In the genomic region with DNA sequence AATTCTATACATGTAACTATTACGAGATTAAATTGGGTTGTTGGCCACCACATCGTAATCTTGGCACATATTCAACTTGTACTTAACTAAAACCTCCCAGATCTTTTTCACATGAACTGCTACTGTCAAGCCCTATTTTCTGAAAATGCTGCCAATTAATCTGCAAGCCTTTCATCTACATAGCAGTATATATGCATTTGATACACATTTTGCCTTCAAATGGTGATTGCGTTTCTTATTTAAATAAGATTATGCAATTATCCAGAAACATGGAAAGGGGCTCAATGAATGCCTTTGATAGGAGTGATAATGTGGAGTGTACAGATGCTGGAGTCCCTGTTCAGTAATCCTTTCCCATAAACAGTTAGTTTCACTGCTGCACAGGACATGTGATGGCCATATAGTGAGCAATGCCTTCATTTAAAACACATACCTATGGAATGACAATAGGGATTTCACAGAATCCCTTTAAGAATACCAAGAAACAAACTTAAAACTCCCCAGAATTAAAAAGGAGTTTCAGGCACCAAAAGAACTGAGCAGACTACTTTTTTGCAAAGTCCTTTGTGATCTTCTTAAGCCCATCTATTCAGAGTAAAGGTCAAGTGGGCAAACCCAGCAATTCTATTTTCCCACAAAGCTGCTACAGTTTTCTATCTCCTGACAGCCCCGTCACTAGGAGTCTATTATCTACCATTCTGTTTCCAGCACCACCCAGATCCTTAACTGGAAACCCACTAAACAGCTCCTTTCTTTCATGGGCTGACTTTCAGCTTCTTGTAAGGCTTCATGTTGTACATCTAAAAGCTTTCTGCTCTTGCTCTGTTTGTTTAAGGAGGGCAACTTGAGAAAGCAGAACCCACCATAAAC, we compare ENCODE assay signal across 1 cellular context.
TF ChIP-seq lines count a peak whose summit lies in the region.

No MANE protein-coding gene starts in this region.

TF ChIP-seq in GM23338, 12 proteins besides CTCF, POLR2A, EP300 and RAD21:
- TF ChIP-seq STAT1 (IDR thresholded peaks at IDR 0.05; ENCODE audit: unreplicated experiment), result no peak
- no peak for TF ChIP-seq ZNF114 (CRISPR knock-in tag; IDR thresholded peaks at IDR 0.05)
- TF ChIP-seq NANOG (IDR thresholded peaks at IDR 0.05; ENCODE audit: borderline replicate concordance), result no peak
- no peak for TF ChIP-seq EZH2phosphoT487 (IDR thresholded peaks at IDR 0.05; ENCODE audit: unreplicated experiment)
- no peak for TF ChIP-seq EZH2 (IDR thresholded peaks at IDR 0.05; ENCODE audit: low read depth, unreplicated experiment)
- TF ChIP-seq, protein P1, sequence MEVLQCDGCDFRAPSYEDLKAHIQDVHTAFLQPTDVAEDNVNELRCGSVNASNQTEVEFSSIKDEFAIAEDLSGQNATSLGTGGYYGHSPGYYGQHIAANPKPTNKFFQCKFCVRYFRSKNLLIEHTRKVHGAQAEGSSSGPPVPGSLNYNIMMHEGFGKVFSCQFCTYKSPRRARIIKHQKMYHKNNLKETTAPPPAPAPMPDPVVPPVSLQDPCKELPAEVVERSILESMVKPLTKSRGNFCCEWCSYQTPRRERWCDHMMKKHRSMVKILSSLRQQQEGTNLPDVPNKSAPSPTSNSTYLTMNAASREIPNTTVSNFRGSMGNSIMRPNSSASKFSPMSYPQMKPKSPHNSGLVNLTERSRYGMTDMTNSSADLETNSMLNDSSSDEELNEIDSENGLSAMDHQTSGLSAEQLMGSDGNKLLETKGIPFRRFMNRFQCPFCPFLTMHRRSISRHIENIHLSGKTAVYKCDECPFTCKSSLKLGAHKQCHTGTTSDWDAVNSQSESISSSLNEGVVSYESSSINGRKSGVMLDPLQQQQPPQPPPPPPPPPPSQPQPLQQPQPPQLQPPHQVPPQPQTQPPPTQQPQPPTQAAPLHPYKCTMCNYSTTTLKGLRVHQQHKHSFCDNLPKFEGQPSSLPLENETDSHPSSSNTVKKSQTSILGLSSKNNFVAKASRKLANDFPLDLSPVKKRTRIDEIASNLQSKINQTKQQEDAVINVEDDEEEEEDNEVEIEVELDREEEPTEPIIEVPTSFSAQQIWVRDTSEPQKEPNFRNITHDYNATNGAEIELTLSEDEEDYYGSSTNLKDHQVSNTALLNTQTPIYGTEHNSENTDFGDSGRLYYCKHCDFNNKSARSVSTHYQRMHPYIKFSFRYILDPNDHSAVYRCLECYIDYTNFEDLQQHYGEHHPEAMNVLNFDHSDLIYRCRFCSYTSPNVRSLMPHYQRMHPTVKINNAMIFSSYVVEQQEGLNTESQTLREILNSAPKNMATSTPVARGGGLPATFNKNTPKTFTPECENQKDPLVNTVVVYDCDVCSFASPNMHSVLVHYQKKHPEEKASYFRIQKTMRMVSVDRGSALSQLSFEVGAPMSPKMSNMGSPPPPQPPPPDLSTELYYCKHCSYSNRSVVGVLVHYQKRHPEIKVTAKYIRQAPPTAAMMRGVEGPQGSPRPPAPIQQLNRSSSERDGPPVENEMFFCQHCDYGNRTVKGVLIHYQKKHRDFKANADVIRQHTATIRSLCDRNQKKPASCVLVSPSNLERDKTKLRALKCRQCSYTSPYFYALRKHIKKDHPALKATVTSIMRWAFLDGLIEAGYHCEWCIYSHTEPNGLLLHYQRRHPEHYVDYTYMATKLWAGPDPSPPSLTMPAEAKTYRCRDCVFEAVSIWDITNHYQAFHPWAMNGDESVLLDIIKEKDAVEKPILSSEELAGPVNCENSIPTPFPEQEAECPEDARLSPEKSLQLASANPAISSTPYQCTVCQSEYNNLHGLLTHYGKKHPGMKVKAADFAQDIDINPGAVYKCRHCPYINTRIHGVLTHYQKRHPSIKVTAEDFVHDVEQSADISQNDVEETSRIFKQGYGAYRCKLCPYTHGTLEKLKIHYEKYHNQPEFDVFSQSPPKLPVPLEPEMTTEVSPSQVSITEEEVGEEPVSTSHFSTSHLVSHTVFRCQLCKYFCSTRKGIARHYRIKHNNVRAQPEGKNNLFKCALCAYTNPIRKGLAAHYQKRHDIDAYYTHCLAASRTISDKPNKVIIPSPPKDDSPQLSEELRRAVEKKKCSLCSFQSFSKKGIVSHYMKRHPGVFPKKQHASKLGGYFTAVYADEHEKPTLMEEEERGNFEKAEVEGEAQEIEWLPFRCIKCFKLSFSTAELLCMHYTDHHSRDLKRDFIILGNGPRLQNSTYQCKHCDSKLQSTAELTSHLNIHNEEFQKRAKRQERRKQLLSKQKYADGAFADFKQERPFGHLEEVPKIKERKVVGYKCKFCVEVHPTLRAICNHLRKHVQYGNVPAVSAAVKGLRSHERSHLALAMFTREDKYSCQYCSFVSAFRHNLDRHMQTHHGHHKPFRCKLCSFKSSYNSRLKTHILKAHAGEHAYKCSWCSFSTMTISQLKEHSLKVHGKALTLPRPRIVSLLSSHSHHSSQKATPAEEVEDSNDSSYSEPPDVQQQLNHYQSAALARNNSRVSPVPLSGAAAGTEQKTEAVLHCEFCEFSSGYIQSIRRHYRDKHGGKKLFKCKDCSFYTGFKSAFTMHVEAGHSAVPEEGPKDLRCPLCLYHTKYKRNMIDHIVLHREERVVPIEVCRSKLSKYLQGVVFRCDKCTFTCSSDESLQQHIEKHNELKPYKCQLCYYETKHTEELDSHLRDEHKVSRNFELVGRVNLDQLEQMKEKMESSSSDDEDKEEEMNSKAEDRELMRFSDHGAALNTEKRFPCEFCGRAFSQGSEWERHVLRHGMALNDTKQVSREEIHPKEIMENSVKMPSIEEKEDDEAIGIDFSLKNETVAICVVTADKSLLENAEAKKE (CRISPR knock-in tag; IDR thresholded peaks at IDR 0.05), result no peak
- TF ChIP-seq, protein P2, sequence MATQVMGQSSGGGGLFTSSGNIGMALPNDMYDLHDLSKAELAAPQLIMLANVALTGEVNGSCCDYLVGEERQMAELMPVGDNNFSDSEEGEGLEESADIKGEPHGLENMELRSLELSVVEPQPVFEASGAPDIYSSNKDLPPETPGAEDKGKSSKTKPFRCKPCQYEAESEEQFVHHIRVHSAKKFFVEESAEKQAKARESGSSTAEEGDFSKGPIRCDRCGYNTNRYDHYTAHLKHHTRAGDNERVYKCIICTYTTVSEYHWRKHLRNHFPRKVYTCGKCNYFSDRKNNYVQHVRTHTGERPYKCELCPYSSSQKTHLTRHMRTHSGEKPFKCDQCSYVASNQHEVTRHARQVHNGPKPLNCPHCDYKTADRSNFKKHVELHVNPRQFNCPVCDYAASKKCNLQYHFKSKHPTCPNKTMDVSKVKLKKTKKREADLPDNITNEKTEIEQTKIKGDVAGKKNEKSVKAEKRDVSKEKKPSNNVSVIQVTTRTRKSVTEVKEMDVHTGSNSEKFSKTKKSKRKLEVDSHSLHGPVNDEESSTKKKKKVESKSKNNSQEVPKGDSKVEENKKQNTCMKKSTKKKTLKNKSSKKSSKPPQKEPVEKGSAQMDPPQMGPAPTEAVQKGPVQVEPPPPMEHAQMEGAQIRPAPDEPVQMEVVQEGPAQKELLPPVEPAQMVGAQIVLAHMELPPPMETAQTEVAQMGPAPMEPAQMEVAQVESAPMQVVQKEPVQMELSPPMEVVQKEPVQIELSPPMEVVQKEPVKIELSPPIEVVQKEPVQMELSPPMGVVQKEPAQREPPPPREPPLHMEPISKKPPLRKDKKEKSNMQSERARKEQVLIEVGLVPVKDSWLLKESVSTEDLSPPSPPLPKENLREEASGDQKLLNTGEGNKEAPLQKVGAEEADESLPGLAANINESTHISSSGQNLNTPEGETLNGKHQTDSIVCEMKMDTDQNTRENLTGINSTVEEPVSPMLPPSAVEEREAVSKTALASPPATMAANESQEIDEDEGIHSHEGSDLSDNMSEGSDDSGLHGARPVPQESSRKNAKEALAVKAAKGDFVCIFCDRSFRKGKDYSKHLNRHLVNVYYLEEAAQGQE (IDR thresholded peaks at IDR 0.05; ENCODE audit: unreplicated experiment), result no peak
- TF ChIP-seq, protein P3, sequence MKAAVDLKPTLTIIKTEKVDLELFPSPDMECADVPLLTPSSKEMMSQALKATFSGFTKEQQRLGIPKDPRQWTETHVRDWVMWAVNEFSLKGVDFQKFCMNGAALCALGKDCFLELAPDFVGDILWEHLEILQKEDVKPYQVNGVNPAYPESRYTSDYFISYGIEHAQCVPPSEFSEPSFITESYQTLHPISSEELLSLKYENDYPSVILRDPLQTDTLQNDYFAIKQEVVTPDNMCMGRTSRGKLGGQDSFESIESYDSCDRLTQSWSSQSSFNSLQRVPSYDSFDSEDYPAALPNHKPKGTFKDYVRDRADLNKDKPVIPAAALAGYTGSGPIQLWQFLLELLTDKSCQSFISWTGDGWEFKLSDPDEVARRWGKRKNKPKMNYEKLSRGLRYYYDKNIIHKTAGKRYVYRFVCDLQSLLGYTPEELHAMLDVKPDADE (IDR thresholded peaks at IDR 0.05), result no peak
- TF ChIP-seq POLR2AphosphoS5 (IDR thresholded peaks at IDR 0.05; ENCODE audit: low read depth), result no peak
